Comparison of ENCODE assay signal across 8 cellular contexts in genomic region chr10:31317652-31318381, GRCh38. TPM values are rescaled to one million over a fixed set of nuclear protein-coding genes. Genes with fewer than 3 reads are reported as not detected.
DNase-seq lines count a peak whose midpoint lies in the region; TF ChIP-seq lines count a peak whose summit lies in the region.

No MANE protein-coding gene starts in this region.

- no peak for TF ChIP-seq CTCF in PC-9 (conservative IDR thresholded peaks at IDR 0.05)
- TF ChIP-seq CTCF in brain microvascular endothelial cell (IDR thresholded peaks at IDR 0.05; ENCODE audit: low read depth, low read length, missing control alignments): no peak
- TF ChIP-seq CTCF in stomach (IDR thresholded peaks at IDR 0.05): no peak

- peak overlapping the region; percentile 90 to 100 (median 99) for H3K4me2 ChIP-seq in BLaER1 treated with 17β-estradiol and CSF1 and Interleukin-3, amounts not matched to agents 10 nM and 100 nM
- H3K4me2 ChIP-seq in PC-9: peak overlapping the region; percentile 83

- POLR2A ChIA-PET in PC-9 (lab: Charles Lee; ENCODE audit: unreplicated experiment): interaction anchor here (0.5 to 1.0 kb wide), 3 partner anchors 236 to 444 kb away, joined by 3 to 14 read pairs (median 8); partner anchors contain the start of gene ZNF438

- intact Hi-C loops in PC-9 (cut with micrococcal nuclease; ENCODE audit: unreplicated experiment): loop anchor here (1.0 kb wide), 3 partner anchors 184 to 534 kb away; no protein-coding TSS in a partner anchor
- intact Hi-C loops in stomach (cut with DNase I; ENCODE audit: low total_unique reads): no loop called here
- intact Hi-C loops in posterior vena cava (cut with DNase I): loop anchor here in 1 of 2 donors (10.0 kb wide), 1 partner anchor 183 kb away; no protein-coding TSS in a partner anchor

- no peaks in the 10 kb centered on the region for H3K36me3 ChIP-seq in BLaER1 treated with 17β-estradiol and CSF1 and Interleukin-3, amounts not matched to agents 10 nM and 100 nM
- H3K36me3 ChIP-seq in PC-9 (ENCODE audit: low read depth) (no peaks in the 10 kb centered on the region), brain microvascular endothelial cell (replicated peaks) (no peaks in the 10 kb centered on the region), stomach (no peaks in the 10 kb centered on the region)

- H3K4me1 ChIP-seq in BLaER1 treated with 17β-estradiol and CSF1 and Interleukin-3, amounts not matched to agents 10 nM and 100 nM: peaks cover 11 to 26% (median 21%) of the 10 kb centered on the region in 10 experiments; a peak in 17 of 20 replicates
- no peaks in the 10 kb centered on the region; the same call in 1 of the 2 replicates for H3K4me1 ChIP-seq in PC-9 (replicated peaks; ENCODE audit: insufficient read depth)
- peaks cover 20% of the 10 kb centered on the region for H3K4me1 ChIP-seq in mononuclear cell (ENCODE audit: insufficient read depth, low read length)
- peaks cover 0 to 35% (median 29%) of the 10 kb centered on the region in 4 donors for H3K4me1 ChIP-seq in stomach

- DNase-seq in PC-9 (peak in 1 of 2 experiments; percentile 53), brain microvascular endothelial cell (no peak), stomach (peak; percentile 64), posterior vena cava (ENCODE audit: low spot score) (no peak), NCI-H1417 (lab: John Stamatoyannopoulos, UW) (no peak), NAMALWA (ENCODE audit: low spot score) (no peak)

- peak overlapping the region in 9 of 10 experiments; percentile 77 to 91 (median 83); a peak in 16 of 20 replicates for H3K4me3 ChIP-seq in BLaER1 treated with 17β-estradiol and CSF1 and Interleukin-3, amounts not matched to agents 10 nM and 100 nM
- H3K4me3 ChIP-seq in PC-9 (peak overlapping the region; percentile 84), brain microvascular endothelial cell (ENCODE audit: low read depth, low read length) (peak overlapping the region; percentile 74), mononuclear cell (ENCODE audit: low read length) (peak overlapping the region; percentile 76), stomach (peak overlapping the region; percentile 78 to 89 (median 86))

- no peak for TF ChIP-seq POLR2A in stomach (IDR thresholded peaks at IDR 0.05)

- peaks cover 0 to 24% (median 0%) of the 10 kb centered on the region in 11 experiments; a peak in 9 of 22 replicates for H4K20me1 ChIP-seq in BLaER1 treated with 17β-estradiol and CSF1 and Interleukin-3, amounts not matched to agents 10 nM and 100 nM
- no peaks in the 10 kb centered on the region for H4K20me1 ChIP-seq in PC-9 (ENCODE audit: insufficient read depth)

- BruUV-seq in PC-9 (replicated peaks; lab: Mats Ljungman, UMichigan): no TSS peak

- in situ Hi-C loops in brain microvascular endothelial cell (cut with HindIII; ENCODE audit: low pct_ligation_motif_present, low sequenced_read_pairs): no loop called here

- H3K9ac ChIP-seq in BLaER1 treated with 17β-estradiol and CSF1 and Interleukin-3, amounts not matched to agents 10 nM and 100 nM: peak overlapping the region in 3 of 11 experiments; percentile 68 to 80 (median 75); a peak in 6 of 22 replicates

- 29 to 36% (median 31%) methylated on average over 15 to 21 of the region's 21 CpGs for WGBS in stomach, 5 donors

- no peaks in the 10 kb centered on the region for H3K9me2 ChIP-seq in PC-9 (ENCODE audit: insufficient read depth)

- H3K79me2 ChIP-seq in PC-9 (ENCODE audit: low read depth): peaks cover 6% of the 10 kb centered on the region; the same call in 1 of the 2 replicates

- no peaks in the 10 kb centered on the region for H3F3A ChIP-seq in PC-9 (ENCODE audit: insufficient read depth, low read depth)

- H3K27me3 ChIP-seq in BLaER1 treated with 17β-estradiol and CSF1 and Interleukin-3, amounts not matched to agents 10 nM and 100 nM: peaks cover 43 to 57% (median 51%) of the 10 kb centered on the region in 11 experiments
- H3K27me3 ChIP-seq in PC-9 (ENCODE audit: insufficient read depth, low read depth): 0 out of 2 replicates have a peak, but pooled peaks cover 4% of the 10 kb centered on the region
- H3K27me3 ChIP-seq in brain microvascular endothelial cell (replicated peaks): no peaks in the 10 kb centered on the region
- no peaks in the 10 kb centered on the region for H3K27me3 ChIP-seq in mononuclear cell (ENCODE audit: insufficient read depth, low read length)
- H3K27me3 ChIP-seq in stomach: peaks cover 0 to 26% (median 15%) of the 10 kb centered on the region in 3 donors

- H3K9me3 ChIP-seq in BLaER1 treated with 17β-estradiol and CSF1 and Interleukin-3, amounts not matched to agents 10 nM and 100 nM (replicated peaks in 1 of 11): no peaks in the 10 kb centered on the region
- H3K9me3 ChIP-seq in PC-9 (ENCODE audit: insufficient read depth, low read depth): no peaks in the 10 kb centered on the region
- no peaks in the 10 kb centered on the region for H3K9me3 ChIP-seq in mononuclear cell (ENCODE audit: low read depth, low read length)
- H3K9me3 ChIP-seq in stomach: no peaks in the 10 kb centered on the region

- no peak for TF ChIP-seq EP300 in stomach (IDR thresholded peaks at IDR 0.05)

- no peak overlapping the region for H3K27ac ChIP-seq in BLaER1 treated with 17β-estradiol and CSF1 and Interleukin-3, amounts not matched to agents 10 nM and 100 nM
- H3K27ac ChIP-seq in PC-9 (peak overlapping the region; percentile 65), brain microvascular endothelial cell (peak overlapping the region; percentile 63), stomach (peak overlapping the region; percentile 6 to 99 (median 93))

- CTCF ChIA-PET in PC-9 (lab: Charles Lee): interaction anchor here (0.5 kb wide), 1 partner anchor 216 kb away, joined by 3 read pairs; no protein-coding TSS in a partner anchor

- H2AFZ ChIP-seq in PC-9: peak overlapping the region; percentile 93

RNA-seq across cellular contexts. Expression of gene ZEB1, which starts 1.2 kb away (rescaled TPM):
- 1.0 and 1.4 TPM in 2 replicates for total RNA-seq in PC-9 (2021)
- total RNA-seq in mononuclear cell: 172 TPM
- 100 to 1,000 TPM in 2 of 5 donors, 10 to 100 TPM in 3; 17.1 to 187 (median 82.9) TPM for total RNA-seq in stomach
- 10 to 100 TPM in 2 of 3 donors, 1 to 10 TPM in 1; 7.6 to 31.2 (median 30.9) TPM for polyA plus RNA-seq in stomach
- total RNA-seq in posterior vena cava: 100 to 1,000 TPM; 118 to 141 TPM

Comparison
In these comparisons a context has a peak if more than half of its experiments do, and no peak if none do; other contexts are left out.
1. H3K27ac ChIP-seq: peak in PC-9 (single experiment), brain microvascular endothelial cell (single experiment) and stomach (5 of 5); none in BLaER1 treated with 17β-estradiol and CSF1 and Interleukin-3, amounts not matched to agents 10 nM and 100 nM (0 of 11).
2. Peak in every context shown above with its lines, with median percentiles within 50 percentile points of each other: H3K4me3 ChIP-seq.